ENCODE assay signal across 18 cellular contexts in the genomic region with DNA sequence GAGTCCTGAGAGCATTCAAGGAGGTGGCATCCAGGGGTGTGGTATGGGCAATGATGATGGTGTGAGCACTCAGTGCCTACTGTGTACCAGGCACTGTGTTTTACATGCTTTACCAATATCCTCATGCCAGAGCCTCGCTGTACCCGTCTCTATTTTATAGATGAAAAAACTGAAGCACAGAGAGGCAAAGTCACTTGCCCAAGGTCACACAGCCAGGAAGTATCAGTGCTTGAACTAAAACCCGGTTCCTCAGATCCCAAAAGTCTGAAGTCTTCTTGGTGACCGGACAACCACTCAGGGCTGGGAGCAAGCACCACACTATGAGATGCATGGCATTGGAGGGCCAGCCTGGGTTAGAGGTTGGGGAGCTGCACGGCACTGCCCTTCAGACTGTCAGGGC.
A peak's percentile ranks its signal among the peaks of the same experiment; 100 is the strongest.
DNase-seq lines count a peak whose midpoint lies in the region; ATAC-seq, FAIRE-seq and TF ChIP-seq lines count a peak whose summit lies in the region.
"Had no signal": no experiment of that assay in that cellular context is flagged by ENCODE, and none has a peak within 500 bp of the region (broad histone marks: within the 10 kb centered on the region; RNA-seq: fewer than 3 reads in every experiment).

No MANE protein-coding gene starts in this region.

- TF ChIP-seq RAD21 in K562 (CRISPR knock-in tag; conservative IDR thresholded peaks at IDR 0.05 in 1 of 2, IDR thresholded peaks at IDR 0.05 in 1 of 2): no peak

- in situ Hi-C loops in K562 (cut with MboI) (no loop called here), gastrocnemius medialis (cut with MboI; ENCODE audit: low sequenced_read_pairs in 4 of 4) (no loop called here)

- no peak overlapping the region for H2AFZ ChIP-seq in K562 (ENCODE audit: low read depth, low read length)

- CTCF ChIA-PET in K562 (lab: Yijun Ruan, JAX; ENCODE audit: low intra/inter-chr PET ratio): no interaction called here

- H3K79me2 ChIP-seq in K562 (ENCODE audit: control insufficient read depth, insufficient read depth, low read length): no peaks in the 10 kb centered on the region

- no peak overlapping the region for H3K27ac ChIP-seq in K562 (ENCODE audit: extremely low read depth, low read depth, low read length)
- no peak overlapping the region for H3K27ac ChIP-seq in sigmoid colon
- no peak overlapping the region for H3K27ac ChIP-seq in gastrocnemius medialis
- H3K27ac ChIP-seq: HL-60 had no signal

- no TSS peak for BruUV-seq in K562 (replicated peaks; lab: Mats Ljungman, UMichigan)

- no peak overlapping the region for H3K9ac ChIP-seq in K562 (ENCODE audit: insufficient read depth in 1 of 2, low read depth in 2 of 2, low read length in 2 of 2)

- H3K27me3 ChIP-seq in K562 (ENCODE audit: control insufficient read depth in 2 of 2, insufficient read depth in 2 of 2, low read length in 2 of 2) (peaks cover 2 to 17% of the 10 kb centered on the region in 2 experiments; a peak in 3 of 5 replicates), sigmoid colon (no peaks in the 10 kb centered on the region), gastrocnemius medialis (no peaks in the 10 kb centered on the region)

- no peak for FAIRE-seq in K562 (lab: Jason Lieb, UNC)
- FAIRE-seq: D721Med, G401.6, GM12891 had no signal

- intact Hi-C loops in left cardiac atrium (cut with DNase I) (no loop called here), left ventricle myocardium superior (cut with micrococcal nuclease) (no loop called here), K562 (cut with micrococcal nuclease) (no loop called here), sigmoid colon (cut with DNase I) (no loop called here), gastrocnemius medialis (cut with DNase I; ENCODE audit: low total_unique reads) (no loop called here)

- ATAC-seq in left cardiac atrium (no peak), left ventricle myocardium superior (no peak), K562 (no peak), HG03196 (IDR thresholded peaks at IDR 0.05; ENCODE audit: unreplicated experiment) (no peak), gastrocnemius medialis (no peak)

- TF ChIP-seq POLR2A in K562 (conservative IDR thresholded peaks at IDR 0.05): no peak
- TF ChIP-seq POLR2A in sigmoid colon (IDR thresholded peaks at IDR 0.05): no peak
- no peak for TF ChIP-seq POLR2A in gastrocnemius medialis (IDR thresholded peaks at IDR 0.05)

- H3K4me2 ChIP-seq in K562 (ENCODE audit: insufficient read depth, low read length): no peak overlapping the region

- H3K4me1 ChIP-seq in K562 (replicated peaks in 1 of 2; ENCODE audit: control insufficient read depth in 2 of 2, insufficient read depth in 2 of 2, low read length in 2 of 2) (no peaks in the 10 kb centered on the region), sigmoid colon (no peaks in the 10 kb centered on the region), gastrocnemius medialis (peaks cover 0 to 3% of the 10 kb centered on the region in 2 donors)

- POLR2A ChIA-PET in K562 (lab: Yijun Ruan, JAX): no interaction called here

- no peak for TF ChIP-seq CTCF in K562 (IDR thresholded peaks at IDR 0.05 in 2 of 3, conservative IDR thresholded peaks at IDR 0.05 in 1 of 3; ENCODE audit: insufficient read depth in 2 of 3, low read depth in 1 of 3, low read length in 3 of 3)
- no peak for TF ChIP-seq CTCF in sigmoid colon (IDR thresholded peaks at IDR 0.05)
- no peak for TF ChIP-seq CTCF in gastrocnemius medialis (IDR thresholded peaks at IDR 0.05 in 4 of 5, conservative IDR thresholded peaks at IDR 0.05 in 1 of 5)

- H3K36me3 ChIP-seq in K562 (ENCODE audit: control insufficient read depth, insufficient read depth, low read length): no peaks in the 10 kb centered on the region
- H3K36me3 ChIP-seq in sigmoid colon: no peaks in the 10 kb centered on the region
- no peaks in the 10 kb centered on the region for H3K36me3 ChIP-seq in gastrocnemius medialis

- H3K4me3 ChIP-seq in K562 (no peak overlapping the region), sigmoid colon (no peak overlapping the region), gastrocnemius medialis (no peak overlapping the region)

- peaks cover 2% of the 10 kb centered on the region for H3K9me1 ChIP-seq in K562 (ENCODE audit: control insufficient read depth, insufficient read depth, low read length)

- WGBS in K562 (ENCODE audit: insufficient coverage, low coverage, missing lambda C conversion rate): 0% methylated on average over 5 of the region's 5 CpGs
- 76 to 88% methylated on average over 5 of the region's 5 CpGs for WGBS in sigmoid colon, 2 donors

- H4K20me1 ChIP-seq in K562 (replicated peaks; ENCODE audit: control insufficient read depth, insufficient read depth, low read length): no peaks in the 10 kb centered on the region

- H3K9me3 ChIP-seq in K562 (replicated peaks; ENCODE audit: control insufficient read depth, insufficient read depth, low read depth, low read length) (no peaks in the 10 kb centered on the region), sigmoid colon (no peaks in the 10 kb centered on the region), gastrocnemius medialis (no peaks in the 10 kb centered on the region)

- TF ChIP-seq EP300 in K562 (IDR thresholded peaks at IDR 0.05; ENCODE audit: low read length) (no peak), sigmoid colon (IDR thresholded peaks at IDR 0.05) (no peak)

- DNase-seq in left cardiac atrium (peak; percentile 5), left ventricle myocardium superior (no peak), K562 (ENCODE audit: extremely low read depth in 1 of 4, low spot score in 3 of 4) (no peak), sigmoid colon (peak; percentile 25), gastrocnemius medialis (no peak), COR-L47 (lab: John Stamatoyannopoulos, UW) (no peak)
- DNase-seq: C1 segment of cervical spinal cord; CD4-positive, alpha-beta memory T cell; DMS153; DMS79 treated with DMSO at 0.1 percent for 48 hours; EL; GOT3; H9 had no signal

TF ChIP-seq in K562, 482 proteins besides CTCF, POLR2A, EP300 and RAD21:
- peak; percentile 77 for TF ChIP-seq ZFP36 (IDR thresholded peaks at IDR 0.05; ENCODE audit: low read depth, low read length, partially characterized antibody)
- no peak for TF ChIP-seq ZNF24 (IDR thresholded peaks at IDR 0.05)
- no peak for TF ChIP-seq JUN (IDR thresholded peaks at IDR 0.05; ENCODE audit: borderline replicate concordance, low read depth, low read length)
- TF ChIP-seq JUN (CRISPR knock-in tag; IDR thresholded peaks at IDR 0.05; ENCODE audit: borderline replicate concordance): no peak
- TF ChIP-seq CXXC5 (CRISPR knock-in tag; IDR thresholded peaks at IDR 0.05): no peak
- TF ChIP-seq RBM25 (IDR thresholded peaks at IDR 0.05; ENCODE audit: low read depth, low read length, severe bottlenecking): peak; percentile 77

Comparison
In these comparisons a context has a peak if more than half of its experiments do, and no peak if none do; other contexts are left out.
1. DNase-seq: peak in left cardiac atrium (single experiment) and sigmoid colon (single experiment); none in left ventricle myocardium superior (single experiment), K562 (0 of 4), gastrocnemius medialis (0 of 2) and COR-L47 (single experiment).